Comparison of ENCODE assay signal across 28 cellular contexts in the genomic region with DNA sequence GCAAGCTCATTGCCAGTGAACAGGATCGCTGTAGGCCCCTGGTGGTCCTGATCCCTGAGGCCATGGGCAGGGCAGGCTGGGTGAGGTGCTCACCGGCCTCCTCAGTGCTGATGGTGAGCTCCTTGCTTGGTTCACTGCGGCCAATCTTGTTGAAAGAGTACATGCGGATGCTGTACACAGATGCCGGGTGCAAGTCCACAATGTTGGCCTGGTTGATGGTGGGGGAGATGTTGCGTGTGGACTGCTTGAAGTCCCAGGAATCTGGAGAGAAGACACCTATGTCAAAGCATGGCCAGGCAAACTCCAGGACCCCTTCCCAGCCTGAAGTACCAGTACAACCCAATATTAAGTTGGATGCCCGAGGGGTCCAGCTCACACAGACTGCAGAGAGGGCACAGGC.
"Had no signal": no experiment of that assay in that cellular context is flagged by ENCODE, and none has a peak within 500 bp of the region (broad histone marks: within the 10 kb centered on the region; RNA-seq: fewer than 3 reads in every experiment).

No MANE protein-coding gene starts in this region.

- H3K9me3 ChIP-seq: stomach, suprapubic skin, testis, thoracic aorta, thyroid gland, tibial artery, tibial nerve, transverse colon, upper lobe of left lung, upper lobe of right lung, uterus, vagina had no signal

- H3K27ac ChIP-seq: stomach, suprapubic skin, testis, thoracic aorta, thyroid gland, tibial artery, tibial nerve, transverse colon, upper lobe of left lung, upper lobe of right lung, uterus, vagina had no signal

- H3K27ac Mint-ChIP-seq: stimulated activated memory B cell treated with anti-CD40 and anti-IgM and Interleukin-4, amounts not matched to agents 10 μg/mL and 1 μg/mL and 100 μg/mL, for 72 hours; stimulated activated naive B cell treated with anti-CD40 and anti-IgM and Interleukin-4, amounts not matched to agents 10 μg/mL and 1 μg/mL and 100 μg/mL, for 72 hours; stimulated activated naive CD8-positive, alpha-beta T cell treated with anti-CD3 and anti-CD28 coated beads, Interleukin-15, amount 100 ng/mL, for 72 hours; stimulated activated naive CD8-positive, alpha-beta T cell treated with anti-CD3 and anti-CD28 coated beads, Interleukin-15, Interleukin-2, amounts not matched to agents 100 ng/mL and 50 ng/mL, for 24 hours; type B pancreatic cell had no signal

- DNase-seq: stimulated activated CD4-positive, alpha-beta T cell treated with anti-CD3 and anti-CD28 coated beads, Interleukin-2, amount 100 ng/mL, for 24 hours; stimulated activated CD4-positive, alpha-beta T cell treated with anti-CD3 and anti-CD28 coated beads, Interleukin-2, amount 100 ng/mL, for 48 hours; stimulated activated CD4-positive, alpha-beta T cell treated with anti-CD3 and anti-CD28 coated beads, Interleukin-4, amount 100 ng/mL, for 1 hour; stimulated activated CD4-positive, alpha-beta T cell treated with anti-CD3 and anti-CD28 coated beads, Interleukin-4, amount 100 ng/mL, for 24 hours; stimulated activated CD4-positive, alpha-beta T cell treated with anti-CD3 and anti-CD28 coated beads, Interleukin-4, amount 100 ng/mL, for 4 hours; stimulated activated CD8-positive, alpha-beta memory T cell treated with anti-CD3 and anti-CD28 coated beads, Interleukin-4, amount 100 ng/mL, for 48 hours; stimulated activated naive B cell treated with anti-CD40 and anti-IgM and Interleukin-4, amounts not matched to agents 10 μg/mL and 1 μg/mL and 100 μg/mL, for 72 hours; stimulated activated naive CD4-positive, alpha-beta T cell; stimulated activated naive CD4-positive, alpha-beta T cell treated with Interleukin-2 at 50 U/mL for 16 hours; stimulated activated naive CD8-positive, alpha-beta T cell treated with anti-CD3 and anti-CD28 coated beads, Interleukin-15, amount 100 ng/mL, for 72 hours; stimulated activated naive CD8-positive, alpha-beta T cell treated with anti-CD3 and anti-CD28 coated beads, Interleukin-15, Interleukin-2, amounts not matched to agents 100 U/mL and 50 U/mL, for 24 hours; stomach; substantia nigra; testis; thyroid gland; tibial artery; transverse colon; upper lobe of left lung; upper lobe of right lung; uterus had no signal

- FAIRE-seq: urothelium cell line had no signal

- ATAC-seq: stimulated activated memory B cell treated with anti-CD40 and anti-IgM and Interleukin-4, amounts not matched to agents 10 μg/mL and 1 μg/mL and 100 μg/mL, for 72 hours; stimulated activated naive B cell treated with anti-CD40 and anti-IgM and Interleukin-4, amounts not matched to agents 10 μg/mL and 1 μg/mL and 100 μg/mL, for 72 hours; stimulated activated naive CD8-positive, alpha-beta T cell treated with anti-CD3 and anti-CD28 coated beads, Interleukin-15, amount 100 ng/mL, for 72 hours; stimulated activated naive CD8-positive, alpha-beta T cell treated with anti-CD3 and anti-CD28 coated beads, Interleukin-15, Interleukin-2, amounts not matched to agents 100 U/mL and 50 U/mL, for 24 hours; upper lobe of right lung had no signal

- H3K4me3 ChIP-seq: stomach, suprapubic skin, testis, thoracic aorta, thyroid gland, tibial artery, tibial nerve, transverse colon, upper lobe of left lung, upper lobe of right lung, uterus, vagina had no signal

- H3K4me1 Mint-ChIP-seq: stimulated activated memory B cell treated with anti-CD40 and anti-IgM and Interleukin-4, amounts not matched to agents 10 μg/mL and 1 μg/mL and 100 μg/mL, for 72 hours; stimulated activated naive B cell treated with anti-CD40 and anti-IgM and Interleukin-4, amounts not matched to agents 10 μg/mL and 1 μg/mL and 100 μg/mL, for 72 hours; stimulated activated naive CD8-positive, alpha-beta T cell treated with anti-CD3 and anti-CD28 coated beads, Interleukin-15, amount 100 ng/mL, for 72 hours had no signal

- H3K27me3 ChIP-seq: stomach, testis, thyroid gland, tibial nerve, transverse colon, upper lobe of left lung, upper lobe of right lung, uterus, vagina had no signal

- H3K9me3 Mint-ChIP-seq: stimulated activated memory B cell treated with anti-CD40 and anti-IgM and Interleukin-4, amounts not matched to agents 10 μg/mL and 1 μg/mL and 100 μg/mL, for 72 hours; stimulated activated naive B cell treated with anti-CD40 and anti-IgM and Interleukin-4, amounts not matched to agents 10 μg/mL and 1 μg/mL and 100 μg/mL, for 72 hours; stimulated activated naive CD8-positive, alpha-beta T cell treated with anti-CD3 and anti-CD28 coated beads, Interleukin-15, amount 100 ng/mL, for 72 hours; stimulated activated naive CD8-positive, alpha-beta T cell treated with anti-CD3 and anti-CD28 coated beads, Interleukin-15, Interleukin-2, amounts not matched to agents 100 ng/mL and 50 ng/mL, for 24 hours; type B pancreatic cell had no signal

- H3K4me3 Mint-ChIP-seq: stimulated activated memory B cell treated with anti-CD40 and anti-IgM and Interleukin-4, amounts not matched to agents 10 μg/mL and 1 μg/mL and 100 μg/mL, for 72 hours; stimulated activated naive B cell treated with anti-CD40 and anti-IgM and Interleukin-4, amounts not matched to agents 10 μg/mL and 1 μg/mL and 100 μg/mL, for 72 hours; stimulated activated naive CD8-positive, alpha-beta T cell treated with anti-CD3 and anti-CD28 coated beads, Interleukin-15, amount 100 ng/mL, for 72 hours; stimulated activated naive CD8-positive, alpha-beta T cell treated with anti-CD3 and anti-CD28 coated beads, Interleukin-15, Interleukin-2, amounts not matched to agents 100 ng/mL and 50 ng/mL, for 24 hours; type B pancreatic cell had no signal

- H3K36me3 ChIP-seq: suprapubic skin, thoracic aorta, thyroid gland, tibial artery, tibial nerve, transverse colon, upper lobe of left lung, upper lobe of right lung, uterus, vagina had no signal

- H3K27me3 Mint-ChIP-seq: stimulated activated memory B cell treated with anti-CD40 and anti-IgM and Interleukin-4, amounts not matched to agents 10 μg/mL and 1 μg/mL and 100 μg/mL, for 72 hours had no signal

- H3K4me1 ChIP-seq: stomach, suprapubic skin, testis, thyroid gland, tibial artery, tibial nerve, transverse colon, upper lobe of left lung, upper lobe of right lung, uterus, vagina had no signal

- H3K36me3 Mint-ChIP-seq: stimulated activated memory B cell treated with anti-CD40 and anti-IgM and Interleukin-4, amounts not matched to agents 10 μg/mL and 1 μg/mL and 100 μg/mL, for 72 hours; type B pancreatic cell had no signal
